Comparison of ENCODE assay signal across 9 cellular contexts in the genomic region with DNA sequence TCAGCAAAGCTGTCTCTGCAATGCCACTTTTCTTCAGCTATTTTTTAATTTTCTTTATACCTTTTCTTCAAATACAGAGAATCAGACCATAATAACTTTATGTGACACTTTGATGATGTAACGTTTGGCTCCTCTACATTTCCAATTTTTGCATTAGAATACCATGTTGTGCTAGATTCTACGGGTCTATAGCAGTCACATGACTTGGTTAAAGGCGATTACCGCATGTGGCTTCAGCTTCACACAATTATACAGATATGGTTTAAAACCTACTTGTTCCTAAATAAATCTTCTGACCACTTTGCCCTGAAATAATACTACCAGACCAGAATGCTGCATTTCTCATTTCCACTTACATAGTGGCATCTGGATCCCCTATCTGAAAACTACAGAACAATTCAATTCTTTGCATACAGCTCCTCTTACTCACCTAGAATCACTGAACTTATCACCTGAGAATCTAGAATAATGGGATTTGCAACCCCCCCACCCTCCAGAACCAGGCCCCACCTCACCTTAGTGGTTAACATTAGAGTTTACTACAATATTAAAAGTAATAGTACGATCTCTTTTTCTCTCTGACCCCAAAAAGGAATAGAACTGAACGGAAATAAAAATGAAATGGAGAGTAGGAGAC. TPM values are rescaled to one million over a fixed set of nuclear protein-coding genes. Genes with fewer than 3 reads are reported as not detected.
DNase-seq lines count a peak whose midpoint lies in the region; ATAC-seq and TF ChIP-seq lines count a peak whose summit lies in the region.
"Had no signal": no experiment of that assay in that cellular context is flagged by ENCODE, and none has a peak within 500 bp of the region (broad histone marks: within the 10 kb centered on the region; RNA-seq: fewer than 3 reads in every experiment).

No MANE protein-coding gene starts in this region.

- peaks cover 11% of the 10 kb centered on the region for H3K4me1 ChIP-seq in HAP-1
- peaks cover 17 to 64% (median 27%) of the 10 kb centered on the region in 3 donors for H3K4me1 ChIP-seq in gastroesophageal sphincter
- H3K4me1 ChIP-seq in skeletal muscle tissue (ENCODE audit: control insufficient read depth in 3 of 3, insufficient read depth in 3 of 3, low read length in 3 of 3): peaks cover 25 to 48% (median 37%) of the 10 kb centered on the region in 3 donors

- 23 to 29% methylated on average over 6 of the region's 6 CpGs for WGBS in gastroesophageal sphincter (ENCODE audit: low coverage in 1 of 2), 2 donors

- no peaks in the 10 kb centered on the region for H3K27me3 ChIP-seq in HAP-1 (ENCODE audit: low read depth)
- no peaks in the 10 kb centered on the region for H3K27me3 ChIP-seq in gastroesophageal sphincter
- H3K27me3 ChIP-seq in skeletal muscle tissue (ENCODE audit: control insufficient read depth in 3 of 3, insufficient read depth in 3 of 3, low read length in 3 of 3): no peaks in the 10 kb centered on the region

- no peak for TF ChIP-seq CTCF in VCaP (conservative IDR thresholded peaks at IDR 0.05)
- no peak for TF ChIP-seq CTCF in gastroesophageal sphincter (IDR thresholded peaks at IDR 0.05)

- no peak for ATAC-seq in gastroesophageal sphincter
- ATAC-seq in HG03039 (IDR thresholded peaks at IDR 0.05; ENCODE audit: unreplicated experiment): no peak
- ATAC-seq in HG02973 (IDR thresholded peaks at IDR 0.05; ENCODE audit: unreplicated experiment): no peak

- peak overlapping the region; percentile 87 for H3K27ac ChIP-seq in VCaP
- H3K27ac ChIP-seq in gastroesophageal sphincter: peak overlapping the region in 2 of 4 donors; percentile 92 to 93
- H3K27ac ChIP-seq in skeletal muscle tissue (ENCODE audit: low read depth, low read length): no peak overlapping the region

- H3K4me3 ChIP-seq in HAP-1 (peak overlapping the region; percentile 87), gastroesophageal sphincter (peak overlapping the region; percentile 74 to 82), skeletal muscle tissue (ENCODE audit: low read length in 3 of 3) (peak overlapping the region; percentile 15 to 78 (median 76))

- H3K9me3 ChIP-seq in HAP-1: no peaks in the 10 kb centered on the region
- H3K9me3 ChIP-seq in gastroesophageal sphincter: no peaks in the 10 kb centered on the region
- no peaks in the 10 kb centered on the region for H3K9me3 ChIP-seq in skeletal muscle tissue (ENCODE audit: control insufficient read depth in 3 of 3, low read length in 3 of 3)

- H3K9ac ChIP-seq in skeletal muscle tissue (ENCODE audit: low read depth in 1 of 3, low read length in 3 of 3): peak overlapping the region; percentile 15 to 48 (median 43)

- peak; percentile 16 to 62 for DNase-seq in HAP-1 (ENCODE audit: low spot score in 2 of 2)
- no peak for DNase-seq in putamen (ENCODE audit: low spot score)
- DNase-seq in HuH-7 (ENCODE audit: low spot score): no peak
- DNase-seq: NCI-H1048 had no signal

- H3K36me3 ChIP-seq in HAP-1 (replicated peaks): peaks cover 13% of the 10 kb centered on the region
- peaks cover 0 to 9% of the 10 kb centered on the region in 2 donors for H3K36me3 ChIP-seq in gastroesophageal sphincter
- no peaks in the 10 kb centered on the region for H3K36me3 ChIP-seq in skeletal muscle tissue (ENCODE audit: control insufficient read depth in 3 of 3, insufficient read depth in 3 of 3, low read length in 3 of 3)

- in situ Hi-C loops in HAP-1 (cut with MboI; ENCODE audit: low sequenced_read_pairs): no loop called here

- no peak for TF ChIP-seq POLR2A in gastroesophageal sphincter (IDR thresholded peaks at IDR 0.05)

- no peak for TF ChIP-seq EP300 in gastroesophageal sphincter (IDR thresholded peaks at IDR 0.05)

RNA-seq across cellular contexts. Expression of a gene that starts 1.3 kb away (rescaled TPM):
- 10 to 100 TPM; 61.8 to 87.1 (median 80.9) TPM for total RNA-seq in gastroesophageal sphincter
- total RNA-seq in skeletal muscle tissue: 30.8 TPM

Comparison
In these comparisons a context has a peak if more than half of its experiments do, and no peak if none do; other contexts are left out.
1. DNase-seq: peak in HAP-1 (2 of 2); none in putamen (single experiment) and HuH-7 (single experiment).
2. Peak in every context shown above with its lines, with median percentiles within 50 percentile points of each other: H3K4me3 ChIP-seq.